ENCODE assay signal across 14 cellular contexts in genomic region chr10:124748953-124749645, GRCh38. TPM values are rescaled to one million over a fixed set of nuclear protein-coding genes. Genes with fewer than 3 reads are reported as not detected.
DNase-seq lines count a peak whose midpoint lies in the region; ATAC-seq and TF ChIP-seq lines count a peak whose summit lies in the region.
"Had no signal": no experiment of that assay in that cellular context is flagged by ENCODE, and none has a peak within 500 bp of the region (broad histone marks: within the 10 kb centered on the region; RNA-seq: fewer than 3 reads in every experiment).

No MANE protein-coding gene starts in this region.

- TF ChIP-seq POLR2A in GM18505 (IDR thresholded peaks at IDR 0.05; ENCODE audit: borderline replicate concordance, extremely low read depth, insufficient read depth, insufficient read length) = no peak

- no peak for DNase-seq in stimulated activated naive CD8-positive, alpha-beta T cell treated with anti-CD3 and anti-CD28 coated beads, Interleukin-15, Interleukin-2, amounts not matched to agents 100 U/mL and 50 U/mL, for 24 hours
- no peak for DNase-seq in activated naive CD8-positive, alpha-beta T cell treated with anti-CD3 and anti-CD28 coated beads for 36 hours
- no peak for DNase-seq in DMS153 (lab: John Stamatoyannopoulos, UW)
- DNase-seq in effector CD4-positive, alpha-beta T cell = no peak
- DNase-seq: GF-D8, NCI-H2081, NCI-H526, Peyer's patch had no signal

- no peak for ATAC-seq in stimulated activated naive CD8-positive, alpha-beta T cell treated with anti-CD3 and anti-CD28 coated beads, Interleukin-15, Interleukin-2, amounts not matched to agents 100 U/mL and 50 U/mL, for 24 hours
- peak; percentile 45 for ATAC-seq in HG03354 (IDR thresholded peaks at IDR 0.05; ENCODE audit: poor library complexity, severe bottlenecking, unreplicated experiment)
- ATAC-seq in GM18505 (IDR thresholded peaks at IDR 0.05; ENCODE audit: unreplicated experiment) = no peak
- no peak for ATAC-seq in HG02981 (IDR thresholded peaks at IDR 0.05; ENCODE audit: unreplicated experiment)
- ATAC-seq: left lobe of liver, WTC11 had no signal

- no peaks in the 10 kb centered on the region for H3K9me3 Mint-ChIP-seq in stimulated activated naive CD8-positive, alpha-beta T cell treated with anti-CD3 and anti-CD28 coated beads, Interleukin-15, Interleukin-2, amounts not matched to agents 100 ng/mL and 50 ng/mL, for 24 hours
- no peaks in the 10 kb centered on the region for H3K9me3 Mint-ChIP-seq in activated naive CD8-positive, alpha-beta T cell treated with anti-CD3 and anti-CD28 coated beads for 36 hours
- H3K9me3 Mint-ChIP-seq: WTC11 had no signal

- H3K4me3 Mint-ChIP-seq in stimulated activated naive CD8-positive, alpha-beta T cell treated with anti-CD3 and anti-CD28 coated beads, Interleukin-15, Interleukin-2, amounts not matched to agents 100 ng/mL and 50 ng/mL, for 24 hours = no peak overlapping the region
- H3K4me3 Mint-ChIP-seq in activated naive CD8-positive, alpha-beta T cell treated with anti-CD3 and anti-CD28 coated beads for 36 hours = no peak overlapping the region
- H3K4me3 Mint-ChIP-seq: WTC11 had no signal

- H3K27me3 Mint-ChIP-seq in stimulated activated naive CD8-positive, alpha-beta T cell treated with anti-CD3 and anti-CD28 coated beads, Interleukin-15, Interleukin-2, amounts not matched to agents 100 ng/mL and 50 ng/mL, for 24 hours = no peaks in the 10 kb centered on the region
- no peaks in the 10 kb centered on the region for H3K27me3 Mint-ChIP-seq in activated naive CD8-positive, alpha-beta T cell treated with anti-CD3 and anti-CD28 coated beads for 36 hours

- peak overlapping the region; percentile 33 for H3K27ac Mint-ChIP-seq in stimulated activated naive CD8-positive, alpha-beta T cell treated with anti-CD3 and anti-CD28 coated beads, Interleukin-15, Interleukin-2, amounts not matched to agents 100 ng/mL and 50 ng/mL, for 24 hours
- H3K27ac Mint-ChIP-seq in activated naive CD8-positive, alpha-beta T cell treated with anti-CD3 and anti-CD28 coated beads for 36 hours = peak overlapping the region; percentile 72
- H3K27ac Mint-ChIP-seq: WTC11 had no signal

- H3K4me1 Mint-ChIP-seq in stimulated activated naive CD8-positive, alpha-beta T cell treated with anti-CD3 and anti-CD28 coated beads, Interleukin-15, Interleukin-2, amounts not matched to agents 100 ng/mL and 50 ng/mL, for 24 hours (ENCODE audit: low read depth) = peaks cover 25% of the 10 kb centered on the region
- H3K4me1 Mint-ChIP-seq in activated naive CD8-positive, alpha-beta T cell treated with anti-CD3 and anti-CD28 coated beads for 36 hours = peaks cover 20% of the 10 kb centered on the region

- H3K36me3 Mint-ChIP-seq in stimulated activated naive CD8-positive, alpha-beta T cell treated with anti-CD3 and anti-CD28 coated beads, Interleukin-15, Interleukin-2, amounts not matched to agents 100 ng/mL and 50 ng/mL, for 24 hours (ENCODE audit: low read depth) = peaks cover 13% of the 10 kb centered on the region
- H3K36me3 Mint-ChIP-seq in activated naive CD8-positive, alpha-beta T cell treated with anti-CD3 and anti-CD28 coated beads for 36 hours = peaks cover 4% of the 10 kb centered on the region

RNA-seq across cellular contexts. Expression of gene FAM53B, which starts 4.9 kb away (rescaled TPM):
- total RNA-seq in activated naive CD8-positive, alpha-beta T cell treated with anti-CD3 and anti-CD28 coated beads for 36 hours = 1 to 10 TPM; 8.7 to 9.6 TPM

RNA-seq across cellular contexts. Expression of gene EEF1AKMT2, which starts 42.6 kb away (rescaled TPM):
- total RNA-seq in activated naive CD8-positive, alpha-beta T cell treated with anti-CD3 and anti-CD28 coated beads for 36 hours = 10 to 100 TPM; 19.3 to 19.6 TPM

RNA-seq across cellular contexts. Expression of gene ABRAXAS2, which starts 52.5 kb away (rescaled TPM):
- total RNA-seq in activated naive CD8-positive, alpha-beta T cell treated with anti-CD3 and anti-CD28 coated beads for 36 hours = 10 to 100 TPM; 20.3 to 21.1 TPM
